In genomic region chr20:41135888-41136243, GRCh38 we compare ENCODE assay signal across 1 cellular context.
TF ChIP-seq lines count a peak whose summit lies in the region.

No MANE protein-coding gene starts in this region.

TF ChIP-seq in H1, 55 proteins besides CTCF, POLR2A, EP300 and RAD21:
- TF ChIP-seq MAX (IDR thresholded peaks at IDR 0.05), result no peak
- TF ChIP-seq HDAC2 (IDR thresholded peaks at IDR 0.05; ENCODE audit: borderline replicate concordance in 1 of 2, low read depth in 2 of 2, low read length in 2 of 2), result no peak
- TF ChIP-seq E2F6 (IDR thresholded peaks at IDR 0.05), result no peak
- no peak for TF ChIP-seq SIRT6 (IDR thresholded peaks at IDR 0.05; ENCODE audit: low read length)
- TF ChIP-seq CHD1 (IDR thresholded peaks at IDR 0.05; ENCODE audit: low read depth, low read length), result no peak
- no peak for TF ChIP-seq BACH1 (IDR thresholded peaks at IDR 0.05; ENCODE audit: low read length)
- no peak for TF ChIP-seq HDAC6 (IDR thresholded peaks at IDR 0.05; ENCODE audit: low read depth, low read length)
- TF ChIP-seq FOSL1 (IDR thresholded peaks at IDR 0.05; ENCODE audit: insufficient read depth, low read depth, low read length), result no peak
- TF ChIP-seq SP1 (IDR thresholded peaks at IDR 0.05; ENCODE audit: low read depth, low read length), result no peak
